Comparison of ENCODE assay signal across 35 cellular contexts in the genomic region with DNA sequence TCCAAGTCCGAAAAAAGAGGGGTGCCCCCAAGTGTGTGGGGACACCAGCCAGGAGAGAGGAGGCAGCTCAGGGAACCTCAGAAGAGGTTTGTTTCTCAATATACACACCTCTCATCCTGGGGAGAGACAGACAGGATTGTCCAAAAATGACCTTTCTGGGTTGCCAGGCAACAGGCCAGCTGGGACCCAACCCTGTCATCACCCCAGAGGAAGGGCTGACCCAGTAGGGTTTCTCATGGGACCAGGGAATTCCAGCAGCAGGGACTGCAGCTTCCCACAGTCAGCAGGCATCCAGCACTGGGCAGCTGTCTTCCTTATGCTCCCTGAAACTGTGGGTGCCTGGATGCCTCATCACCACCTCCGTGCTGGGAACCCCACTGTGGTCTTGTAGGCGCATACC. TPM values are rescaled to one million over a fixed set of nuclear protein-coding genes. Genes with fewer than 3 reads are reported as not detected.
"Had no signal": no experiment of that assay in that cellular context is flagged by ENCODE, and none has a peak within 500 bp of the region (broad histone marks: within the 10 kb centered on the region; RNA-seq: fewer than 3 reads in every experiment).

No MANE protein-coding gene starts in this region.

- H3K4me3 Mint-ChIP-seq: activated CD4-positive, alpha-beta T cell treated with anti-CD3 and anti-CD28 coated beads for 36 hours; activated CD8-positive, alpha-beta memory T cell treated with anti-CD3 and anti-CD28 coated beads, Interleukin-2, amount 10 ng/mL, durations not matched to agents 7 days and 5 days; activated CD8-positive, alpha-beta T cell treated with anti-CD3 and anti-CD28 coated beads, Interleukin-2, amount 10 ng/mL, durations not matched to agents 7 days and 5 days; activated naive CD4-positive, alpha-beta T cell treated with anti-CD3 and anti-CD28 coated beads for 36 hours; activated naive CD8-positive, alpha-beta T cell treated with anti-CD3 and anti-CD28 coated beads, Interleukin-2, amount 10 ng/mL, durations not matched to agents 7 days and 5 days; activated T-cell treated with anti-CD3 and anti-CD28 coated beads, Interleukin-2, amount 50 U/mL, for 72 hours; brain; effector memory CD8-positive, alpha-beta T cell; natural killer cell; neural progenitor cell; stimulated activated effector memory CD8-positive, alpha-beta T cell treated with anti-CD3 and anti-CD28 coated beads, Interleukin-12 subunit alpha, Interleukin-12 subunit beta, amount 100 ng/mL, for 72 hours; stimulated activated naive CD8-positive, alpha-beta T cell treated with anti-CD3 and anti-CD28 coated beads, Interleukin-15, Interleukin-2, amounts not matched to agents 100 ng/mL and 50 ng/mL, for 24 hours; type B pancreatic cell had no signal

- H3K9me3 Mint-ChIP-seq: activated naive CD4-positive, alpha-beta T cell treated with anti-CD3 and anti-CD28 coated beads for 36 hours; activated naive CD8-positive, alpha-beta T cell treated with anti-CD3 and anti-CD28 coated beads, Interleukin-2, amount 10 ng/mL, durations not matched to agents 7 days and 5 days; activated T-cell treated with anti-CD3 and anti-CD28 coated beads, Interleukin-2, amount 50 U/mL, for 72 hours; brain; effector memory CD8-positive, alpha-beta T cell; natural killer cell; neural progenitor cell; stimulated activated effector memory CD8-positive, alpha-beta T cell treated with anti-CD3 and anti-CD28 coated beads, Interleukin-12 subunit alpha, Interleukin-12 subunit beta, amount 100 ng/mL, for 72 hours; stimulated activated naive CD8-positive, alpha-beta T cell treated with anti-CD3 and anti-CD28 coated beads, Interleukin-15, Interleukin-2, amounts not matched to agents 100 ng/mL and 50 ng/mL, for 24 hours; type B pancreatic cell had no signal

- DNase-seq: activated CD4-positive, alpha-beta T cell treated with anti-CD3 and anti-CD28 coated beads for 36 hours; activated CD4-positive, CD25-positive, alpha-beta regulatory T cell; activated CD8-positive, alpha-beta memory T cell treated with anti-CD3 and anti-CD28 coated beads, Interleukin-2, amount 10 ng/mL, durations not matched to agents 7 days and 5 days; activated CD8-positive, alpha-beta T cell treated with anti-CD3 and anti-CD28 coated beads, Interleukin-2, amount 10 ng/mL, durations not matched to agents 7 days and 5 days; activated effector memory CD4-positive, alpha-beta T cell treated with Interleukin-2 at 50 U/mL for 16 hours; activated naive CD4-positive, alpha-beta T cell treated with anti-CD3 and anti-CD28 coated beads for 36 hours; activated naive CD8-positive, alpha-beta T cell treated with anti-CD3 and anti-CD28 coated beads, Interleukin-2, amount 10 ng/mL, durations not matched to agents 7 days and 5 days; activated T-cell treated with anti-CD3 and anti-CD28 coated beads, Interleukin-2, amount 50 U/mL, for 72 hours; cortex of kidney; effector memory CD8-positive, alpha-beta T cell; foreskin keratinocyte; left cardiac atrium; mesenchymal stem cell; natural killer cell; occipital lobe; posterior cingulate gyrus; stimulated activated CD4-positive, alpha-beta T cell treated with anti-CD3 and anti-CD28 coated beads, Interleukin-4, amount 100 ng/mL, for 24 hours had no signal

- H3K9ac ChIP-seq: neural progenitor cell had no signal

- H3K36me3 Mint-ChIP-seq: activated CD8-positive, alpha-beta memory T cell treated with anti-CD3 and anti-CD28 coated beads, Interleukin-2, amount 10 ng/mL, durations not matched to agents 7 days and 5 days; activated naive CD8-positive, alpha-beta T cell treated with anti-CD3 and anti-CD28 coated beads, Interleukin-2, amount 10 ng/mL, durations not matched to agents 7 days and 5 days; brain; natural killer cell; neural progenitor cell; stimulated activated effector memory CD8-positive, alpha-beta T cell treated with anti-CD3 and anti-CD28 coated beads, Interleukin-12 subunit alpha, Interleukin-12 subunit beta, amount 100 ng/mL, for 72 hours; type B pancreatic cell had no signal

- H3K4me1 ChIP-seq: ascending aorta, esophagus muscularis mucosa, foreskin keratinocyte, neural progenitor cell had no signal

- ATAC-seq: activated CD4-positive, alpha-beta T cell treated with anti-CD3 and anti-CD28 coated beads for 36 hours; activated CD8-positive, alpha-beta memory T cell treated with anti-CD3 and anti-CD28 coated beads, Interleukin-2, amount 10 ng/mL, durations not matched to agents 7 days and 5 days; activated CD8-positive, alpha-beta T cell treated with anti-CD3 and anti-CD28 coated beads, Interleukin-2, amount 10 ng/mL, durations not matched to agents 7 days and 5 days; activated T-cell treated with anti-CD3 and anti-CD28 coated beads, Interleukin-2, amount 50 U/mL, for 72 hours; effector memory CD8-positive, alpha-beta T cell; foreskin keratinocyte; natural killer cell; sciatic nerve; stimulated activated effector memory CD8-positive, alpha-beta T cell treated with anti-CD3 and anti-CD28 coated beads, Interleukin-12 subunit alpha, Interleukin-12 subunit beta, amount 100 ng/mL, for 72 hours had no signal

- H3K4me3 ChIP-seq: ascending aorta, cardiac muscle cell, esophagus muscularis mucosa, hepatocyte, neural progenitor cell, thoracic aorta had no signal

- H3K27me3 Mint-ChIP-seq: activated CD4-positive, alpha-beta T cell treated with anti-CD3 and anti-CD28 coated beads for 36 hours; brain; stimulated activated naive CD8-positive, alpha-beta T cell treated with anti-CD3 and anti-CD28 coated beads, Interleukin-15, Interleukin-2, amounts not matched to agents 100 ng/mL and 50 ng/mL, for 24 hours had no signal

- H3K9me3 ChIP-seq: ascending aorta, esophagus muscularis mucosa, thoracic aorta had no signal

- H3K27me3 ChIP-seq: ascending aorta, cardiac muscle cell, hepatocyte had no signal

- H3K27ac ChIP-seq: ascending aorta, cardiac muscle cell, esophagus muscularis mucosa, foreskin keratinocyte, hepatocyte, neural progenitor cell, thoracic aorta had no signal

- H3K27ac Mint-ChIP-seq: activated CD4-positive, alpha-beta T cell treated with anti-CD3 and anti-CD28 coated beads for 36 hours; activated CD8-positive, alpha-beta memory T cell treated with anti-CD3 and anti-CD28 coated beads, Interleukin-2, amount 10 ng/mL, durations not matched to agents 7 days and 5 days; activated CD8-positive, alpha-beta T cell treated with anti-CD3 and anti-CD28 coated beads, Interleukin-2, amount 10 ng/mL, durations not matched to agents 7 days and 5 days; activated naive CD4-positive, alpha-beta T cell treated with anti-CD3 and anti-CD28 coated beads for 36 hours; activated naive CD8-positive, alpha-beta T cell treated with anti-CD3 and anti-CD28 coated beads, Interleukin-2, amount 10 ng/mL, durations not matched to agents 7 days and 5 days; activated T-cell treated with anti-CD3 and anti-CD28 coated beads, Interleukin-2, amount 50 U/mL, for 72 hours; brain; effector memory CD8-positive, alpha-beta T cell; natural killer cell; neural progenitor cell; stimulated activated effector memory CD8-positive, alpha-beta T cell treated with anti-CD3 and anti-CD28 coated beads, Interleukin-12 subunit alpha, Interleukin-12 subunit beta, amount 100 ng/mL, for 72 hours; stimulated activated naive CD8-positive, alpha-beta T cell treated with anti-CD3 and anti-CD28 coated beads, Interleukin-15, Interleukin-2, amounts not matched to agents 100 ng/mL and 50 ng/mL, for 24 hours; type B pancreatic cell had no signal

- H3K36me3 ChIP-seq: ascending aorta, cardiac muscle cell, esophagus muscularis mucosa, neural progenitor cell, thoracic aorta had no signal

- H3K4me1 Mint-ChIP-seq: brain; natural killer cell; stimulated activated effector memory CD8-positive, alpha-beta T cell treated with anti-CD3 and anti-CD28 coated beads, Interleukin-12 subunit alpha, Interleukin-12 subunit beta, amount 100 ng/mL, for 72 hours had no signal

RNA-seq across cellular contexts. Expression of gene C20orf202, which starts 1.3 kb away (rescaled TPM):
- total RNA-seq: activated CD4-positive, alpha-beta T cell treated with anti-CD3 and anti-CD28 coated beads for 36 hours; activated CD8-positive, alpha-beta memory T cell treated with anti-CD3 and anti-CD28 coated beads, Interleukin-2, amount 10 ng/mL, durations not matched to agents 7 days and 5 days; activated CD8-positive, alpha-beta T cell treated with anti-CD3 and anti-CD28 coated beads, Interleukin-2, amount 10 ng/mL, durations not matched to agents 7 days and 5 days; activated naive CD4-positive, alpha-beta T cell treated with anti-CD3 and anti-CD28 coated beads for 36 hours; ascending aorta; endothelial cell of umbilical vein; foreskin keratinocyte; glomerular endothelial cell; T-helper 1 cell treated with Interleukin-12 subunit alpha and Interleukin-12 subunit beta and Interleukin-4 antibody, amounts not matched to agents 30 ng/mL and 1 ng/mL, for 36 hours had no signal
- polyA plus RNA-seq: endothelial cell of umbilical vein, foreskin keratinocyte, keratinocyte had no signal

RNA-seq across cellular contexts. Expression of gene TMEM74B, which starts 19.8 kb away (rescaled TPM):
- total RNA-seq: ascending aorta, thoracic aorta had no signal

RNA-seq across cellular contexts. Expression of gene RAD21L1, which starts 21.3 kb away (rescaled TPM):
- total RNA-seq: activated naive CD4-positive, alpha-beta T cell treated with anti-CD3 and anti-CD28 coated beads for 36 hours; ascending aorta; cerebellum; endothelial cell of umbilical vein; esophagus muscularis mucosa; foreskin keratinocyte; glomerular endothelial cell; hepatocyte; left cardiac atrium; natural killer cell; occipital lobe; sciatic nerve; subcutaneous adipose tissue; T-helper 1 cell treated with Interleukin-12 subunit alpha and Interleukin-12 subunit beta and Interleukin-4 antibody, amounts not matched to agents 30 ng/mL and 1 ng/mL, for 36 hours; thoracic aorta had no signal
- polyA plus RNA-seq: foreskin keratinocyte, hepatocyte, keratinocyte, small intestine had no signal
